In the genomic region with DNA sequence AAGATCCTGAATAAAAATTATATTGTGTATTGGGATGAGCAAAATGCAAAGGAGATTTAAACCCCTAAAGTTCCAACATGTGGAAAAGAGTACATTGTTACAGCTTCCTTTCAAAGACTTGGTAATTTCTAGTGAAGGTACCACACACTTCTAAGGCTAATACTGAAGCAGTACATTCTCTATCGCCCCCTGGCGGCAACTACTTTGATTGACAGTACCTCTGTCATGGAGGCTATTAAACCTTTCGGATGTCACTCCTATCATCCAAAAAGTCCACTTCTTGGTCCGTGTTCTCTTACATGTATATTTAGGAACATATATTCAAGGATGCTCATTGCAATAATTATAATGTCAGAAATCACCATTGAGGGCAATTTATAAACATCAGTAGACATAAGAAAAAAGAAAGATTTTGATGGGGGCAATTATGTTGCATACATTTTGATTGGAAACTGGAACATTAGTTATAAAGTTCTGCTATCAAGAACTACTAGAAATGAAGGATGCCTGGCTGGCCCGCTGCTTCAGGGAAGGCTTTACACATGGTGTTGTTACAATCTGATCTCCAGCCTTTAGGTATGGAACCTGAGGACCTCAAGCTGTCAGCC, we compare ENCODE assay signal across 8 cellular contexts.
A peak's percentile ranks its signal among the peaks of the same experiment; 100 is the strongest.
DNase-seq lines count a peak whose midpoint lies in the region; FAIRE-seq and TF ChIP-seq lines count a peak whose summit lies in the region.

No MANE protein-coding gene starts in this region.

- DNase-seq in GM06990 (ENCODE audit: extremely low read depth, insufficient read length) (peak; percentile 3), H54 (ENCODE audit: insufficient read length, low spot score) (peak; percentile 4), LNCaP clone FGC (ENCODE audit: low read depth) (peak; percentile 32), SJSA1 (ENCODE audit: low read depth in 1 of 2, low spot score in 2 of 2) (peak; percentile 14 to 67), glomerular visceral epithelial cell (ENCODE audit: extremely low spot score) (peak; percentile 75), progenitor cell of endocrine pancreas (ENCODE audit: low spot score, unreplicated experiment) (peak; percentile 42), mesenteric fat pad (ENCODE audit: low spot score) (no peak)
- peak; percentile 13 to 45 (median 32) for DNase-seq in activated naive CD4-positive, alpha-beta T cell (lab: John Stamatoyannopoulos, UW)

- H3K27ac ChIP-seq in SJSA1, result no peak overlapping the region

- H3K9me3 ChIP-seq in SJSA1 (replicated peaks), result no peaks in the 10 kb centered on the region

- no peaks in the 10 kb centered on the region for H3K36me3 Mint-ChIP-seq in progenitor cell of endocrine pancreas (ENCODE audit: insufficient read depth)

- H3K4me1 Mint-ChIP-seq in progenitor cell of endocrine pancreas (ENCODE audit: low read depth), result peaks cover 5% of the 10 kb centered on the region

- TF ChIP-seq CTCF in GM06990 (IDR thresholded peaks at IDR 0.05; ENCODE audit: insufficient read depth, low read length, poor library complexity, severe bottlenecking), result peak; percentile 82
- TF ChIP-seq CTCF in LNCaP clone FGC (IDR thresholded peaks at IDR 0.05; ENCODE audit: control insufficient read depth, extremely low read depth, insufficient read depth), result peak; percentile 72
- peak; percentile 88 for TF ChIP-seq CTCF in progenitor cell of endocrine pancreas (IDR thresholded peaks at IDR 0.05; ENCODE audit: unreplicated experiment)

- no peak overlapping the region for H3K4me3 ChIP-seq in GM06990 (replicated peaks; ENCODE audit: low read depth, low read length)
- H3K4me3 ChIP-seq in LNCaP clone FGC (ENCODE audit: low read depth, low read length), result no peak overlapping the region
- no peak overlapping the region for H3K4me3 ChIP-seq in SJSA1

- FAIRE-seq in H54 (lab: Jason Lieb, UNC), result peak; percentile 93

- no peak overlapping the region for H3K4me3 Mint-ChIP-seq in progenitor cell of endocrine pancreas (ENCODE audit: low read depth)

- H3K36me3 ChIP-seq in GM06990 (ENCODE audit: control insufficient read depth, insufficient read depth, low read length) (no peaks in the 10 kb centered on the region), SJSA1 (no peaks in the 10 kb centered on the region)

- H3K9me3 Mint-ChIP-seq in progenitor cell of endocrine pancreas (ENCODE audit: low read depth), result no peaks in the 10 kb centered on the region

- TF ChIP-seq POLR2A in H54 (IDR thresholded peaks at IDR 0.05; ENCODE audit: low read depth, low read length), result no peak

- no peaks in the 10 kb centered on the region for H3K27me3 ChIP-seq in GM06990 (replicated peaks; ENCODE audit: control insufficient read depth, insufficient read depth, low read length)
- no peaks in the 10 kb centered on the region for H3K27me3 ChIP-seq in SJSA1 (replicated peaks)

- no peak overlapping the region for H3K27ac Mint-ChIP-seq in progenitor cell of endocrine pancreas

- no peaks in the 10 kb centered on the region for H3K4me1 ChIP-seq in SJSA1 (replicated peaks)

- H3K27me3 Mint-ChIP-seq in progenitor cell of endocrine pancreas, result no peaks in the 10 kb centered on the region
